ENCODE assay signal across 18 cellular contexts in the genomic region with DNA sequence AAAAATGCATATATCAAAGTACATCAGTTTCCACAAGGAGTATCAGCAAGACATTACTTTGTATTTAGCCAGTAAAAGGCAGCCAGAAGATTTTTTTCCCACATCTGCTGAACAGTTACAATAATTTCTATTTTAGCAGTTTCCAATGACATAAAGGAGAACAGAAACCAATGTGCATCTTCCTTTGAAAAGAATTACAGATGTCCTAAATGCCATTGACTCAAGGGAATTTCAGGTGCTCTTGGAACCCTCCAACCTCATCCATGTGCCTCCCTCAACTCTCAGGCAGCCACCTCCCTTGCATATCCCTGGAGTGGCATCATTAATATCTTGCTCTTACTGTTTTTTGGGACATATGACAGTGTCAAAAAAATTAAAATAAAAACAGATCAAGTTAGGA.
DNase-seq lines count a peak whose midpoint lies in the region; ATAC-seq and TF ChIP-seq lines count a peak whose summit lies in the region.
"Had no signal": no experiment of that assay in that cellular context is flagged by ENCODE, and none has a peak within 500 bp of the region (broad histone marks: within the 10 kb centered on the region; RNA-seq: fewer than 3 reads in every experiment).

No MANE protein-coding gene starts in this region.

- H3K9me3 ChIP-seq in CD4-positive, CD25-positive, alpha-beta regulatory T cell (ENCODE audit: control insufficient read depth in 2 of 2, low read length in 2 of 2) = no peaks in the 10 kb centered on the region
- no peaks in the 10 kb centered on the region for H3K9me3 ChIP-seq in CD8-positive, alpha-beta T cell (ENCODE audit: low read length)
- H3K9me3 ChIP-seq in MM.1S (replicated peaks; ENCODE audit: insufficient read depth, low read length) = no peaks in the 10 kb centered on the region

- 0 out of 2 replicates have a peak overlapping the region, but pooled peaks have one; percentile 9 for H3K4me2 ChIP-seq in MM.1S (ENCODE audit: low read depth, low read length)

- H3K27me3 ChIP-seq in CD4-positive, CD25-positive, alpha-beta regulatory T cell (ENCODE audit: control insufficient read depth, insufficient read depth, low read length) = no peaks in the 10 kb centered on the region
- no peaks in the 10 kb centered on the region for H3K27me3 ChIP-seq in CD8-positive, alpha-beta T cell (ENCODE audit: insufficient read depth, low read length)
- no peaks in the 10 kb centered on the region for H3K27me3 ChIP-seq in MM.1S (replicated peaks; ENCODE audit: insufficient read depth, low read length)
- H3K27me3 ChIP-seq: ascending aorta, left lung, transverse colon had no signal

- H3K9me3 Mint-ChIP-seq in CD4-positive, CD25-positive, alpha-beta regulatory T cell = peaks cover 0 to 10% (median 4%) of the 10 kb centered on the region in 7 donors
- H3K9me3 Mint-ChIP-seq in CD8-positive, alpha-beta T cell = peaks cover 4% of the 10 kb centered on the region
- H3K9me3 Mint-ChIP-seq in activated naive CD8-positive, alpha-beta T cell treated with anti-CD3 and anti-CD28 coated beads, Interleukin-2, amount 10 ng/mL, durations not matched to agents 7 days and 5 days = peaks cover 6% of the 10 kb centered on the region

- no peaks in the 10 kb centered on the region for H3K9me2 ChIP-seq in MM.1S (replicated peaks; ENCODE audit: insufficient read depth, low read length)

- no peak for DNase-seq in CD4-positive, CD25-positive, alpha-beta regulatory T cell
- DNase-seq in CD8-positive, alpha-beta T cell = no peak
- no peak for DNase-seq in MM.1S
- no peak for DNase-seq in activated naive CD8-positive, alpha-beta T cell treated with anti-CD3 and anti-CD28 coated beads, Interleukin-2, amount 10 ng/mL, durations not matched to agents 7 days and 5 days
- no peak for DNase-seq in midbrain (lab: John Stamatoyannopoulos, UW)
- no peak for DNase-seq in effector CD8-positive, alpha-beta T cell (lab: John Stamatoyannopoulos, UW)
- DNase-seq: left lung, NCI-H1417 treated with DMSO at 0.1 percent for 48 hours, RPMI8226, SW 1271, transverse colon had no signal

- no peak overlapping the region for H3K9ac ChIP-seq in MM.1S (ENCODE audit: low read length)
- H3K9ac ChIP-seq: parathyroid adenoma had no signal

- peaks cover 42% of the 10 kb centered on the region for H3K4me1 ChIP-seq in CD4-positive, CD25-positive, alpha-beta regulatory T cell (ENCODE audit: control insufficient read depth, insufficient read depth, low read length, poor library complexity, severe bottlenecking)
- peaks cover 34% of the 10 kb centered on the region for H3K4me1 ChIP-seq in CD8-positive, alpha-beta T cell (ENCODE audit: insufficient read depth, low read length)
- H3K4me1 ChIP-seq in MM.1S (ENCODE audit: low read length) = 0 out of 2 replicates have a peak, but pooled peaks cover 6% of the 10 kb centered on the region
- H3K4me1 ChIP-seq: ascending aorta, left lung, parathyroid adenoma, transverse colon had no signal

- H3K4me3 Mint-ChIP-seq in CD4-positive, CD25-positive, alpha-beta regulatory T cell = peak overlapping the region; percentile 42 to 79 (median 75)
- peak overlapping the region; percentile 51 for H3K4me3 Mint-ChIP-seq in CD8-positive, alpha-beta T cell
- peak overlapping the region; percentile 43 for H3K4me3 Mint-ChIP-seq in activated naive CD8-positive, alpha-beta T cell treated with anti-CD3 and anti-CD28 coated beads, Interleukin-2, amount 10 ng/mL, durations not matched to agents 7 days and 5 days
- H3K4me3 Mint-ChIP-seq: B cell, WTC11 had no signal

- H3K4me1 Mint-ChIP-seq in CD4-positive, CD25-positive, alpha-beta regulatory T cell = peaks cover 25 to 61% (median 41%) of the 10 kb centered on the region in 4 donors
- H3K4me1 Mint-ChIP-seq in CD8-positive, alpha-beta T cell (ENCODE audit: low read depth) = peaks cover 31% of the 10 kb centered on the region
- peaks cover 12% of the 10 kb centered on the region for H3K4me1 Mint-ChIP-seq in activated naive CD8-positive, alpha-beta T cell treated with anti-CD3 and anti-CD28 coated beads, Interleukin-2, amount 10 ng/mL, durations not matched to agents 7 days and 5 days
- H3K4me1 Mint-ChIP-seq: WTC11 had no signal

- H3K79me2 ChIP-seq in MM.1S (ENCODE audit: low read length) = no peaks in the 10 kb centered on the region
- H3K79me2 ChIP-seq: parathyroid adenoma had no signal

- H3K4me3 ChIP-seq in CD4-positive, CD25-positive, alpha-beta regulatory T cell (ENCODE audit: low read depth, low read length) = peak overlapping the region; percentile 77
- no peak overlapping the region for H3K4me3 ChIP-seq in CD8-positive, alpha-beta T cell (ENCODE audit: low read depth, low read length)
- H3K4me3 ChIP-seq in MM.1S (ENCODE audit: low read length) = no peak overlapping the region
- H3K4me3 ChIP-seq: ascending aorta, K562, left lung, transverse colon had no signal

- peak overlapping the region; percentile 93 to 98 (median 93) for H3K27ac Mint-ChIP-seq in CD4-positive, CD25-positive, alpha-beta regulatory T cell
- H3K27ac Mint-ChIP-seq in CD8-positive, alpha-beta T cell = peak overlapping the region; percentile 85
- H3K27ac Mint-ChIP-seq in activated naive CD8-positive, alpha-beta T cell treated with anti-CD3 and anti-CD28 coated beads, Interleukin-2, amount 10 ng/mL, durations not matched to agents 7 days and 5 days = peak overlapping the region; percentile 56
- H3K27ac Mint-ChIP-seq: B cell, WTC11 had no signal

- H3K27ac ChIP-seq in CD4-positive, CD25-positive, alpha-beta regulatory T cell (ENCODE audit: insufficient read depth, low read length, poor library complexity, severe bottlenecking) = peak overlapping the region; percentile 81
- peak overlapping the region; percentile 39 for H3K27ac ChIP-seq in CD8-positive, alpha-beta T cell (ENCODE audit: low read depth, low read length)
- H3K27ac ChIP-seq in MM.1S (ENCODE audit: low read length) = no peak overlapping the region
- H3K27ac ChIP-seq: ascending aorta, HL-60, left lung, parathyroid adenoma, transverse colon had no signal

- TF ChIP-seq CTCF in CD8-positive, alpha-beta T cell (IDR thresholded peaks at IDR 0.05) = no peak
- TF ChIP-seq CTCF in MM.1S (IDR thresholded peaks at IDR 0.05; ENCODE audit: low read length) = no peak

- H3K36me3 Mint-ChIP-seq in CD4-positive, CD25-positive, alpha-beta regulatory T cell = no peaks in the 10 kb centered on the region
- no peaks in the 10 kb centered on the region for H3K36me3 Mint-ChIP-seq in CD8-positive, alpha-beta T cell
- peaks cover 1% of the 10 kb centered on the region for H3K36me3 Mint-ChIP-seq in activated naive CD8-positive, alpha-beta T cell treated with anti-CD3 and anti-CD28 coated beads, Interleukin-2, amount 10 ng/mL, durations not matched to agents 7 days and 5 days

- intact Hi-C loops in CD8-positive, alpha-beta T cell (cut with DNase I, micrococcal nuclease) = loop anchor here in 1 of 2 experiments (1.0 kb wide), 1 partner anchor 13 kb away; no protein-coding TSS in a partner anchor

- POLR2A ChIA-PET in CD8-positive, alpha-beta T cell (lab: Charles Lee) = interaction anchor here (0.8 to 1.2 kb wide), 2 partner anchors 12 to 61 kb away, joined by 5 to 10 read pairs; no protein-coding TSS in a partner anchor
- POLR2A ChIA-PET in activated naive CD8-positive, alpha-beta T cell treated with anti-CD3 and anti-CD28 coated beads, Interleukin-2, amount 10 ng/mL, durations not matched to agents 7 days and 5 days (lab: Charles Lee) = no interaction called here

- no peaks in the 10 kb centered on the region for H3K27me3 Mint-ChIP-seq in CD4-positive, CD25-positive, alpha-beta regulatory T cell
- no peaks in the 10 kb centered on the region for H3K27me3 Mint-ChIP-seq in CD8-positive, alpha-beta T cell (ENCODE audit: low read depth)
- H3K27me3 Mint-ChIP-seq in activated naive CD8-positive, alpha-beta T cell treated with anti-CD3 and anti-CD28 coated beads, Interleukin-2, amount 10 ng/mL, durations not matched to agents 7 days and 5 days = no peaks in the 10 kb centered on the region

- no peaks in the 10 kb centered on the region for H4K20me1 ChIP-seq in MM.1S (ENCODE audit: insufficient read depth, low read length)

- H3F3A ChIP-seq in MM.1S (ENCODE audit: insufficient read depth, low read length) = no peaks in the 10 kb centered on the region

- CTCF ChIA-PET in CD8-positive, alpha-beta T cell (lab: Charles Lee) = interaction anchor here (1.0 to 1.5 kb wide), 2 partner anchors 12 to 62 kb away, joined by 4 to 6 read pairs; no protein-coding TSS in a partner anchor

- no peak overlapping the region for H2AFZ ChIP-seq in MM.1S (ENCODE audit: low read length)
- H2AFZ ChIP-seq: parathyroid adenoma had no signal

- no peaks in the 10 kb centered on the region for H3K36me3 ChIP-seq in CD4-positive, CD25-positive, alpha-beta regulatory T cell (ENCODE audit: control insufficient read depth, insufficient read depth, low read length)
- H3K36me3 ChIP-seq in CD8-positive, alpha-beta T cell (ENCODE audit: insufficient read depth, low read length) = no peaks in the 10 kb centered on the region
- no peaks in the 10 kb centered on the region for H3K36me3 ChIP-seq in MM.1S (replicated peaks; ENCODE audit: insufficient read depth, low read length)
- H3K36me3 ChIP-seq: ascending aorta, left lung, transverse colon had no signal

- no peak for ATAC-seq in CD4-positive, CD25-positive, alpha-beta regulatory T cell (ENCODE audit: low read depth in 2 of 2)
- no peak for ATAC-seq in CD8-positive, alpha-beta T cell
- ATAC-seq in activated naive CD8-positive, alpha-beta T cell treated with anti-CD3 and anti-CD28 coated beads, Interleukin-2, amount 10 ng/mL, durations not matched to agents 7 days and 5 days (ENCODE audit: low read depth) = no peak
- ATAC-seq in GM19023 (IDR thresholded peaks at IDR 0.05; ENCODE audit: unreplicated experiment) = no peak
- ATAC-seq: K562, WTC11 had no signal
